Comparison of ENCODE assay signal across 30 cellular contexts in genomic region chr10:67015225-67015624, GRCh38.
DNase-seq lines count a peak whose midpoint lies in the region; ATAC-seq and TF ChIP-seq lines count a peak whose summit lies in the region.
"Had no signal": no experiment of that assay in that cellular context is flagged by ENCODE, and none has a peak within 500 bp of the region (broad histone marks: within the 10 kb centered on the region; RNA-seq: fewer than 3 reads in every experiment).

No MANE protein-coding gene starts in this region.

- H3K4me1 Mint-ChIP-seq in activated T-helper 1 cell treated with anti-CD3 and anti-CD28 coated beads, Interleukin-12 subunit alpha, Interleukin-12 subunit beta, Interleukin-2, Interleukin-4 antibody, amounts not matched to agents 30 ng/mL and 10 ng/mL and 1 ng/mL, durations not matched to agents 14 hours and 24 hours and 36 hours (ENCODE audit: low read depth) = no peaks in the 10 kb centered on the region
- H3K4me1 Mint-ChIP-seq: stimulated activated memory B cell treated with anti-CD40 and anti-IgM and Interleukin-4, amounts not matched to agents 10 μg/mL and 1 μg/mL and 100 μg/mL, for 72 hours had no signal

- peak; percentile 56 for ATAC-seq in GM18870 (IDR thresholded peaks at IDR 0.05; ENCODE audit: unreplicated experiment)
- peak; percentile 80 for ATAC-seq in HG03565 (IDR thresholded peaks at IDR 0.05; ENCODE audit: unreplicated experiment)
- no peak for ATAC-seq in left lung
- ATAC-seq: heart right ventricle; stimulated activated memory B cell treated with anti-CD40 and anti-IgM and Interleukin-4, amounts not matched to agents 10 μg/mL and 1 μg/mL and 100 μg/mL, for 72 hours had no signal

- no peaks in the 10 kb centered on the region for H3K27me3 Mint-ChIP-seq in activated T-helper 1 cell treated with anti-CD3 and anti-CD28 coated beads, Interleukin-12 subunit alpha, Interleukin-12 subunit beta, Interleukin-2, Interleukin-4 antibody, amounts not matched to agents 30 ng/mL and 10 ng/mL and 1 ng/mL, durations not matched to agents 14 hours and 24 hours and 36 hours (ENCODE audit: insufficient read depth)
- H3K27me3 Mint-ChIP-seq: stimulated activated memory B cell treated with anti-CD40 and anti-IgM and Interleukin-4, amounts not matched to agents 10 μg/mL and 1 μg/mL and 100 μg/mL, for 72 hours had no signal

- no peaks in the 10 kb centered on the region for H3K36me3 Mint-ChIP-seq in activated T-helper 1 cell treated with anti-CD3 and anti-CD28 coated beads, Interleukin-12 subunit alpha, Interleukin-12 subunit beta, Interleukin-2, Interleukin-4 antibody, amounts not matched to agents 30 ng/mL and 10 ng/mL and 1 ng/mL, durations not matched to agents 14 hours and 24 hours and 36 hours (ENCODE audit: low read depth)
- H3K36me3 Mint-ChIP-seq: stimulated activated memory B cell treated with anti-CD40 and anti-IgM and Interleukin-4, amounts not matched to agents 10 μg/mL and 1 μg/mL and 100 μg/mL, for 72 hours had no signal

- H3K4me3 Mint-ChIP-seq in activated T-helper 1 cell treated with anti-CD3 and anti-CD28 coated beads, Interleukin-12 subunit alpha, Interleukin-12 subunit beta, Interleukin-2, Interleukin-4 antibody, amounts not matched to agents 30 ng/mL and 10 ng/mL and 1 ng/mL, durations not matched to agents 14 hours and 24 hours and 36 hours = no peak overlapping the region
- H3K4me3 Mint-ChIP-seq: HFFc6; stimulated activated memory B cell treated with anti-CD40 and anti-IgM and Interleukin-4, amounts not matched to agents 10 μg/mL and 1 μg/mL and 100 μg/mL, for 72 hours; T-helper 2 cell treated with Interferon-gamma antibody and Interleukin-4, amounts not matched to agents 5 μg/mL and 100 μg/mL, for 36 hours had no signal

- no peak overlapping the region for H3K4me3 ChIP-seq in left lung
- H3K4me3 ChIP-seq: cardiac muscle cell, coronary artery, esophagus muscularis mucosa, heart right ventricle, ovary, spleen, upper lobe of left lung had no signal

- DNase-seq in RPMI8226 (peak; percentile 44), iris pigment epithelial cell (ENCODE audit: low read depth) (peak; percentile 44), left lung (no peak), NCI-H2081 (lab: John Stamatoyannopoulos, UW) (no peak)
- DNase-seq in activated T-helper 1 cell treated with anti-CD3 and anti-CD28 coated beads, Interleukin-12 subunit alpha, Interleukin-12 subunit beta, Interleukin-2, Interleukin-4 antibody, amounts not matched to agents 30 ng/mL and 10 ng/mL and 1 ng/mL, durations not matched to agents 14 hours and 24 hours and 36 hours (ENCODE audit: low spot score) = no peak
- DNase-seq: activated CD4-positive, alpha-beta T cell treated with anti-CD3 and anti-CD28 coated beads for 48 hours; activated naive CD4-positive, alpha-beta T cell treated with anti-CD3 and anti-CD28 coated beads, Interleukin-2, amount 50 U/mL, for 16 hours; activated T-cell treated with anti-CD3 and anti-CD28 coated beads, Interleukin-2, amount 50 U/mL, for 48 hours; C1 segment of cervical spinal cord; Calu3; DND-41; foreskin melanocyte; heart right ventricle; HFFc6; NCI-H1048; NCI-H187; NCI-H69; ovary; retina; Right ventricle myocardium superior; spleen; stimulated activated CD4-positive, alpha-beta T cell treated with anti-CD3 and anti-CD28 coated beads, Interleukin-4, amount 100 ng/mL, for 1 hour; upper lobe of left lung had no signal

- H3K27me3 ChIP-seq in left lung = no peaks in the 10 kb centered on the region
- H3K27me3 ChIP-seq: cardiac muscle cell, esophagus muscularis mucosa, heart right ventricle, ovary, spleen, upper lobe of left lung had no signal

- H3K27ac ChIP-seq in left lung = no peak overlapping the region
- H3K27ac ChIP-seq: cardiac muscle cell, coronary artery, esophagus muscularis mucosa, heart right ventricle, ovary, spleen, upper lobe of left lung had no signal

- intact Hi-C loops in left lung (cut with DNase I) = no loop called here
- intact Hi-C loops in activated T-helper 1 cell treated with anti-CD3 and anti-CD28 coated beads, Interleukin-12 subunit alpha, Interleukin-12 subunit beta, Interleukin-2, Interleukin-4 antibody, amounts not matched to agents 30 ng/mL and 10 ng/mL and 1 ng/mL, durations not matched to agents 14 hours and 24 hours and 36 hours (cut with micrococcal nuclease) = no loop called here

- H3K36me3 ChIP-seq in left lung = no peaks in the 10 kb centered on the region
- H3K36me3 ChIP-seq: cardiac muscle cell, esophagus muscularis mucosa, heart right ventricle, ovary, spleen, upper lobe of left lung had no signal

- no peak for TF ChIP-seq CTCF in left lung (IDR thresholded peaks at IDR 0.05)

- H3K9me3 ChIP-seq in left lung = no peaks in the 10 kb centered on the region
- H3K9me3 ChIP-seq: esophagus muscularis mucosa, heart right ventricle, ovary, spleen, upper lobe of left lung had no signal

- no peaks in the 10 kb centered on the region for H3K4me1 ChIP-seq in left lung
- H3K4me1 ChIP-seq: esophagus muscularis mucosa, heart right ventricle, spleen, upper lobe of left lung had no signal

- H3K27ac Mint-ChIP-seq in activated T-helper 1 cell treated with anti-CD3 and anti-CD28 coated beads, Interleukin-12 subunit alpha, Interleukin-12 subunit beta, Interleukin-2, Interleukin-4 antibody, amounts not matched to agents 30 ng/mL and 10 ng/mL and 1 ng/mL, durations not matched to agents 14 hours and 24 hours and 36 hours = no peak overlapping the region
- H3K27ac Mint-ChIP-seq: HFFc6; stimulated activated memory B cell treated with anti-CD40 and anti-IgM and Interleukin-4, amounts not matched to agents 10 μg/mL and 1 μg/mL and 100 μg/mL, for 72 hours; T-helper 2 cell treated with Interferon-gamma antibody and Interleukin-4, amounts not matched to agents 5 μg/mL and 100 μg/mL, for 36 hours had no signal

- H3K9me3 Mint-ChIP-seq in activated T-helper 1 cell treated with anti-CD3 and anti-CD28 coated beads, Interleukin-12 subunit alpha, Interleukin-12 subunit beta, Interleukin-2, Interleukin-4 antibody, amounts not matched to agents 30 ng/mL and 10 ng/mL and 1 ng/mL, durations not matched to agents 14 hours and 24 hours and 36 hours = no peaks in the 10 kb centered on the region

Comparison
In these comparisons a context has a peak if more than half of its experiments do, and no peak if none do; other contexts are left out.
1. DNase-seq: peak in RPMI8226 (single experiment) and iris pigment epithelial cell (single experiment); none in left lung (0 of 2), NCI-H2081 (0 of 2) and activated T-helper 1 cell treated with anti-CD3 and anti-CD28 coated beads, Interleukin-12 subunit alpha, Interleukin-12 subunit beta, Interleukin-2, Interleukin-4 antibody, amounts not matched to agents 30 ng/mL and 10 ng/mL and 1 ng/mL, durations not matched to agents 14 hours and 24 hours and 36 hours (single experiment).